25 cellular contexts compared by ENCODE assay signal in genomic region chr11:75530577-75530976, GRCh38. TPM values are rescaled to one million over a fixed set of nuclear protein-coding genes. Genes with fewer than 3 reads are reported as not detected.
DNase-seq lines count a peak whose midpoint lies in the region; ATAC-seq and TF ChIP-seq lines count a peak whose summit lies in the region.
"Had no signal": no experiment of that assay in that cellular context is flagged by ENCODE, and none has a peak within 500 bp of the region (broad histone marks: within the 10 kb centered on the region; RNA-seq: fewer than 3 reads in every experiment).

No MANE protein-coding gene starts in this region.

- H3K27me3 ChIP-seq in cardiac muscle cell (no peaks in the 10 kb centered on the region), right atrium auricular region (no peaks in the 10 kb centered on the region)

- H3K27me3 Mint-ChIP-seq in activated CD4-positive, alpha-beta memory T cell treated with anti-CD3 and anti-CD28 coated beads, Interleukin-2, amount 10 ng/mL, durations not matched to agents 7 days and 5 days, result peaks cover 5% of the 10 kb centered on the region
- no peaks in the 10 kb centered on the region for H3K27me3 Mint-ChIP-seq in activated CD4-positive, alpha-beta memory T cell treated with anti-CD3 and anti-CD28 coated beads for 36 hours
- H3K27me3 Mint-ChIP-seq in activated T-helper 1 cell treated with anti-CD3 and anti-CD28 coated beads, Interleukin-12 subunit alpha, Interleukin-12 subunit beta, Interleukin-2, Interleukin-4 antibody, amounts not matched to agents 30 ng/mL and 10 ng/mL and 1 ng/mL, durations not matched to agents 14 hours and 24 hours and 36 hours (ENCODE audit: insufficient read depth), result peaks cover 20% of the 10 kb centered on the region
- peaks cover 1% of the 10 kb centered on the region for H3K27me3 Mint-ChIP-seq in stimulated activated memory B cell treated with anti-CD40 and anti-IgM and Interleukin-4, amounts not matched to agents 10 μg/mL and 1 μg/mL and 100 μg/mL, for 72 hours

- no peak for ATAC-seq in stimulated activated memory B cell treated with anti-CD40 and anti-IgM and Interleukin-4, amounts not matched to agents 10 μg/mL and 1 μg/mL and 100 μg/mL, for 72 hours
- ATAC-seq: GM12878, PC-3 had no signal

- H3K36me3 Mint-ChIP-seq in activated CD4-positive, alpha-beta memory T cell treated with anti-CD3 and anti-CD28 coated beads, Interleukin-2, amount 10 ng/mL, durations not matched to agents 7 days and 5 days (ENCODE audit: low read depth), result peaks cover 2% of the 10 kb centered on the region
- no peaks in the 10 kb centered on the region for H3K36me3 Mint-ChIP-seq in activated CD4-positive, alpha-beta memory T cell treated with anti-CD3 and anti-CD28 coated beads for 36 hours
- H3K36me3 Mint-ChIP-seq in activated T-helper 1 cell treated with anti-CD3 and anti-CD28 coated beads, Interleukin-12 subunit alpha, Interleukin-12 subunit beta, Interleukin-2, Interleukin-4 antibody, amounts not matched to agents 30 ng/mL and 10 ng/mL and 1 ng/mL, durations not matched to agents 14 hours and 24 hours and 36 hours (ENCODE audit: low read depth), result no peaks in the 10 kb centered on the region
- no peaks in the 10 kb centered on the region for H3K36me3 Mint-ChIP-seq in stimulated activated memory B cell treated with anti-CD40 and anti-IgM and Interleukin-4, amounts not matched to agents 10 μg/mL and 1 μg/mL and 100 μg/mL, for 72 hours
- H3K36me3 Mint-ChIP-seq: CD8-positive, alpha-beta memory T cell had no signal

- no peaks in the 10 kb centered on the region for H3K9me3 ChIP-seq in cardiac muscle cell (ENCODE audit: low read depth)
- no peaks in the 10 kb centered on the region for H3K9me3 ChIP-seq in right atrium auricular region

- no peaks in the 10 kb centered on the region for H3K9me3 Mint-ChIP-seq in activated CD4-positive, alpha-beta memory T cell treated with anti-CD3 and anti-CD28 coated beads, Interleukin-2, amount 10 ng/mL, durations not matched to agents 7 days and 5 days
- H3K9me3 Mint-ChIP-seq in activated CD4-positive, alpha-beta memory T cell treated with anti-CD3 and anti-CD28 coated beads for 36 hours, result no peaks in the 10 kb centered on the region
- no peaks in the 10 kb centered on the region for H3K9me3 Mint-ChIP-seq in activated T-helper 1 cell treated with anti-CD3 and anti-CD28 coated beads, Interleukin-12 subunit alpha, Interleukin-12 subunit beta, Interleukin-2, Interleukin-4 antibody, amounts not matched to agents 30 ng/mL and 10 ng/mL and 1 ng/mL, durations not matched to agents 14 hours and 24 hours and 36 hours
- H3K9me3 Mint-ChIP-seq in stimulated activated memory B cell treated with anti-CD40 and anti-IgM and Interleukin-4, amounts not matched to agents 10 μg/mL and 1 μg/mL and 100 μg/mL, for 72 hours, result no peaks in the 10 kb centered on the region
- H3K9me3 Mint-ChIP-seq: CD8-positive, alpha-beta memory T cell had no signal

- no peak for DNase-seq in activated CD4-positive, alpha-beta memory T cell treated with anti-CD3 and anti-CD28 coated beads, Interleukin-2, amount 10 ng/mL, durations not matched to agents 7 days and 5 days
- no peak for DNase-seq in activated CD4-positive, alpha-beta memory T cell treated with anti-CD3 and anti-CD28 coated beads for 36 hours
- DNase-seq in cardiac muscle cell (ENCODE audit: low read depth in 1 of 2, low spot score in 1 of 2) (peak in 1 of 2 donors; percentile 40), right atrium auricular region (ENCODE audit: low spot score) (no peak), posterior cingulate gyrus (no peak), NCI-H1694 treated with DMSO at 0.1 percent for 48 hours (lab: John Stamatoyannopoulos, UW) (no peak)
- no peak for DNase-seq in activated T-helper 1 cell treated with anti-CD3 and anti-CD28 coated beads, Interleukin-12 subunit alpha, Interleukin-12 subunit beta, Interleukin-2, Interleukin-4 antibody, amounts not matched to agents 30 ng/mL and 10 ng/mL and 1 ng/mL, durations not matched to agents 14 hours and 24 hours and 36 hours (ENCODE audit: low spot score)
- DNase-seq: C1 segment of cervical spinal cord; CD8-positive, alpha-beta memory T cell; DMS 273 treated with DMSO at 0.1 percent for 48 hours; EL; GDM1; HCEC 1CT; KBM-7; MV-4-11; NCI-H1105; NCI-H1436 treated with DMSO at 0.1 percent for 48 hours; NCI-H1930; NCI-H2107; NCI-H446; NCI-H524 treated with DMSO at 0.1 percent for 48 hours; NCI-H774; PC-3 had no signal

- H3K27ac ChIP-seq in cardiac muscle cell (peak overlapping the region; percentile 22), right atrium auricular region (no peak overlapping the region)

- no peaks in the 10 kb centered on the region for H3K36me3 ChIP-seq in cardiac muscle cell
- H3K36me3 ChIP-seq in right atrium auricular region, result no peaks in the 10 kb centered on the region

- H3K4me1 ChIP-seq in cardiac muscle cell (ENCODE audit: low read depth), result peaks cover 41% of the 10 kb centered on the region
- H3K4me1 ChIP-seq in right atrium auricular region, result peaks cover 0 to 11% of the 10 kb centered on the region in 2 donors

- H3K4me3 ChIP-seq in cardiac muscle cell (no peak overlapping the region), right atrium auricular region (no peak overlapping the region)
- H3K4me3 ChIP-seq: GM12878 had no signal

- H3K4me1 Mint-ChIP-seq in activated CD4-positive, alpha-beta memory T cell treated with anti-CD3 and anti-CD28 coated beads, Interleukin-2, amount 10 ng/mL, durations not matched to agents 7 days and 5 days, result peaks cover 64% of the 10 kb centered on the region
- H3K4me1 Mint-ChIP-seq in activated CD4-positive, alpha-beta memory T cell treated with anti-CD3 and anti-CD28 coated beads for 36 hours (ENCODE audit: low read depth), result peaks cover 26% of the 10 kb centered on the region
- peaks cover 21% of the 10 kb centered on the region for H3K4me1 Mint-ChIP-seq in activated T-helper 1 cell treated with anti-CD3 and anti-CD28 coated beads, Interleukin-12 subunit alpha, Interleukin-12 subunit beta, Interleukin-2, Interleukin-4 antibody, amounts not matched to agents 30 ng/mL and 10 ng/mL and 1 ng/mL, durations not matched to agents 14 hours and 24 hours and 36 hours (ENCODE audit: low read depth)
- H3K4me1 Mint-ChIP-seq in stimulated activated memory B cell treated with anti-CD40 and anti-IgM and Interleukin-4, amounts not matched to agents 10 μg/mL and 1 μg/mL and 100 μg/mL, for 72 hours, result peaks cover 31% of the 10 kb centered on the region

- POLR2A ChIA-PET in activated CD4-positive, alpha-beta memory T cell treated with anti-CD3 and anti-CD28 coated beads, Interleukin-2, amount 10 ng/mL, durations not matched to agents 7 days and 5 days (lab: Charles Lee), result interaction anchor here (0.9 to 3.0 kb wide), 5 partner anchors 38 to 130 kb away, joined by 3 to 16 read pairs (median 3); no protein-coding TSS in a partner anchor
- POLR2A ChIA-PET in activated CD4-positive, alpha-beta memory T cell treated with anti-CD3 and anti-CD28 coated beads for 36 hours (lab: Charles Lee), result no interaction called here

- peak overlapping the region; percentile 41 for H3K27ac Mint-ChIP-seq in activated CD4-positive, alpha-beta memory T cell treated with anti-CD3 and anti-CD28 coated beads, Interleukin-2, amount 10 ng/mL, durations not matched to agents 7 days and 5 days
- no peak overlapping the region for H3K27ac Mint-ChIP-seq in activated CD4-positive, alpha-beta memory T cell treated with anti-CD3 and anti-CD28 coated beads for 36 hours
- H3K27ac Mint-ChIP-seq in activated T-helper 1 cell treated with anti-CD3 and anti-CD28 coated beads, Interleukin-12 subunit alpha, Interleukin-12 subunit beta, Interleukin-2, Interleukin-4 antibody, amounts not matched to agents 30 ng/mL and 10 ng/mL and 1 ng/mL, durations not matched to agents 14 hours and 24 hours and 36 hours, result peak overlapping the region; percentile 37
- H3K27ac Mint-ChIP-seq in stimulated activated memory B cell treated with anti-CD40 and anti-IgM and Interleukin-4, amounts not matched to agents 10 μg/mL and 1 μg/mL and 100 μg/mL, for 72 hours, result peak overlapping the region; percentile 3

- intact Hi-C loops in activated CD4-positive, alpha-beta memory T cell treated with anti-CD3 and anti-CD28 coated beads for 36 hours (cut with micrococcal nuclease), result loop anchor here (5.0 kb wide), 1 partner anchor 248 kb away; no protein-coding TSS in a partner anchor
- intact Hi-C loops in activated T-helper 1 cell treated with anti-CD3 and anti-CD28 coated beads, Interleukin-12 subunit alpha, Interleukin-12 subunit beta, Interleukin-2, Interleukin-4 antibody, amounts not matched to agents 30 ng/mL and 10 ng/mL and 1 ng/mL, durations not matched to agents 14 hours and 24 hours and 36 hours (cut with micrococcal nuclease), result loop anchor here (5.0 to 10.0 kb wide), 2 partner anchors 248 to 386 kb away; no protein-coding TSS in a partner anchor
- intact Hi-C loops in posterior cingulate gyrus (cut with DNase I), result loop anchor here (5.0 kb wide), 1 partner anchor 248 kb away; no protein-coding TSS in a partner anchor

- TF ChIP-seq CTCF in cardiac muscle cell (IDR thresholded peaks at IDR 0.05; ENCODE audit: low read depth, low read length), result no peak
- TF ChIP-seq CTCF in right atrium auricular region (IDR thresholded peaks at IDR 0.05), result no peak

- CTCF ChIA-PET in activated CD4-positive, alpha-beta memory T cell treated with anti-CD3 and anti-CD28 coated beads, Interleukin-2, amount 10 ng/mL, durations not matched to agents 7 days and 5 days (lab: Charles Lee), result interaction anchor here (0.6 to 10.6 kb wide), 8 partner anchors 9 to 251 kb away, joined by 3 to 159 read pairs (median 12); no protein-coding TSS in a partner anchor
- CTCF ChIA-PET in activated CD4-positive, alpha-beta memory T cell treated with anti-CD3 and anti-CD28 coated beads for 36 hours (lab: Charles Lee), result interaction anchor here (0.7 to 8.5 kb wide), 9 partner anchors 9 to 142 kb away, joined by 3 to 171 read pairs (median 8); no protein-coding TSS in a partner anchor

- no peak overlapping the region for H3K4me3 Mint-ChIP-seq in activated CD4-positive, alpha-beta memory T cell treated with anti-CD3 and anti-CD28 coated beads, Interleukin-2, amount 10 ng/mL, durations not matched to agents 7 days and 5 days
- H3K4me3 Mint-ChIP-seq in activated CD4-positive, alpha-beta memory T cell treated with anti-CD3 and anti-CD28 coated beads for 36 hours, result no peak overlapping the region
- H3K4me3 Mint-ChIP-seq in activated T-helper 1 cell treated with anti-CD3 and anti-CD28 coated beads, Interleukin-12 subunit alpha, Interleukin-12 subunit beta, Interleukin-2, Interleukin-4 antibody, amounts not matched to agents 30 ng/mL and 10 ng/mL and 1 ng/mL, durations not matched to agents 14 hours and 24 hours and 36 hours, result no peak overlapping the region
- H3K4me3 Mint-ChIP-seq in stimulated activated memory B cell treated with anti-CD40 and anti-IgM and Interleukin-4, amounts not matched to agents 10 μg/mL and 1 μg/mL and 100 μg/mL, for 72 hours, result no peak overlapping the region

RNA-seq across cellular contexts. Expression of gene GDPD5, which starts 4.8 kb away (rescaled TPM):
- total RNA-seq in activated CD4-positive, alpha-beta memory T cell treated with anti-CD3 and anti-CD28 coated beads, Interleukin-2, amount 10 ng/mL, durations not matched to agents 7 days and 5 days, result 100 to 1,000 TPM; 107 to 109 TPM
- total RNA-seq in activated CD4-positive, alpha-beta memory T cell treated with anti-CD3 and anti-CD28 coated beads for 36 hours, result 10 to 100 TPM; 26.5 to 32.0 TPM
- total RNA-seq in cardiac muscle cell, result 5.8 and 19.4 TPM in 2 replicates
- polyA plus RNA-seq in cardiac muscle cell, result 6.6 and 16.6 TPM in 2 replicates
- total RNA-seq in right atrium auricular region, result 1 to 10 TPM; 3.5 to 6.1 TPM
- total RNA-seq in activated T-helper 1 cell treated with anti-CD3 and anti-CD28 coated beads, Interleukin-12 subunit alpha, Interleukin-12 subunit beta, Interleukin-2, Interleukin-4 antibody, amounts not matched to agents 30 ng/mL and 10 ng/mL and 1 ng/mL, durations not matched to agents 14 hours and 24 hours and 36 hours, result 9.7 and 13.5 TPM in 2 replicates

RNA-seq across cellular contexts. Expression of gene SERPINH1, which starts 31.5 kb away (rescaled TPM):
- 10 to 100 TPM; 12.2 to 13.3 TPM for total RNA-seq in activated CD4-positive, alpha-beta memory T cell treated with anti-CD3 and anti-CD28 coated beads, Interleukin-2, amount 10 ng/mL, durations not matched to agents 7 days and 5 days
- total RNA-seq in activated CD4-positive, alpha-beta memory T cell treated with anti-CD3 and anti-CD28 coated beads for 36 hours, result 10 to 100 TPM; 15.2 to 17.4 TPM
- total RNA-seq in cardiac muscle cell (955 and 1,181 TPM in 2 replicates), right atrium auricular region (100 to 1,000 TPM; 114 to 195 TPM)
- 441 and 444 TPM in 2 replicates for polyA plus RNA-seq in cardiac muscle cell
- total RNA-seq in activated T-helper 1 cell treated with anti-CD3 and anti-CD28 coated beads, Interleukin-12 subunit alpha, Interleukin-12 subunit beta, Interleukin-2, Interleukin-4 antibody, amounts not matched to agents 30 ng/mL and 10 ng/mL and 1 ng/mL, durations not matched to agents 14 hours and 24 hours and 36 hours, result 24.1 and 25.3 TPM in 2 replicates
